Comparison of ENCODE assay signal across 11 cellular contexts in genomic region chr4:10747186-10747585, GRCh38.
DNase-seq lines count a peak whose midpoint lies in the region; ATAC-seq and TF ChIP-seq lines count a peak whose summit lies in the region.
"Had no signal": no experiment of that assay in that cellular context is flagged by ENCODE, and none has a peak within 500 bp of the region (broad histone marks: within the 10 kb centered on the region; RNA-seq: fewer than 3 reads in every experiment).

No MANE protein-coding gene starts in this region.

- TF ChIP-seq CTCF in GM12865 (IDR thresholded peaks at IDR 0.05; ENCODE audit: insufficient read depth, low read depth, low read length, missing control alignments): no peak

- no peaks in the 10 kb centered on the region for H3K9me3 Mint-ChIP-seq in activated CD8-positive, alpha-beta T cell treated with anti-CD3 and anti-CD28 coated beads, Interleukin-2, amount 10 ng/mL, durations not matched to agents 7 days and 5 days (ENCODE audit: insufficient read depth)

- no peak overlapping the region; the same call in 1 of the 2 replicates for H3K4me3 ChIP-seq in GM12865 (ENCODE audit: low read depth, low read length)

- H3K4me1 Mint-ChIP-seq in activated CD8-positive, alpha-beta T cell treated with anti-CD3 and anti-CD28 coated beads, Interleukin-2, amount 10 ng/mL, durations not matched to agents 7 days and 5 days (ENCODE audit: low read depth): no peaks in the 10 kb centered on the region

- H3K36me3 Mint-ChIP-seq in activated CD8-positive, alpha-beta T cell treated with anti-CD3 and anti-CD28 coated beads, Interleukin-2, amount 10 ng/mL, durations not matched to agents 7 days and 5 days (ENCODE audit: low read depth): no peaks in the 10 kb centered on the region

- no peak overlapping the region for H3K4me3 Mint-ChIP-seq in activated CD8-positive, alpha-beta T cell treated with anti-CD3 and anti-CD28 coated beads, Interleukin-2, amount 10 ng/mL, durations not matched to agents 7 days and 5 days
- H3K4me3 Mint-ChIP-seq: T-helper 1 cell treated with Interleukin-12 subunit alpha and Interleukin-12 subunit beta and Interleukin-4 antibody, amounts not matched to agents 30 μg/mL and 1 μg/mL, for 36 hours had no signal

- H3K27me3 Mint-ChIP-seq in activated CD8-positive, alpha-beta T cell treated with anti-CD3 and anti-CD28 coated beads, Interleukin-2, amount 10 ng/mL, durations not matched to agents 7 days and 5 days (ENCODE audit: low read depth): no peaks in the 10 kb centered on the region

- POLR2A ChIA-PET in activated CD8-positive, alpha-beta T cell treated with anti-CD3 and anti-CD28 coated beads, Interleukin-2, amount 10 ng/mL, durations not matched to agents 7 days and 5 days (lab: Charles Lee): interaction anchor here (1.4 kb wide), 1 partner anchor 9 kb away, joined by 4 read pairs; no protein-coding TSS in a partner anchor

- DNase-seq in GM12865 (ENCODE audit: low read depth): peak; percentile 82
- no peak for DNase-seq in SIG-M5 (lab: John Stamatoyannopoulos, UW)
- DNase-seq in NCI-H446 (lab: John Stamatoyannopoulos, UW): no peak
- no peak for DNase-seq in activated CD8-positive, alpha-beta T cell treated with anti-CD3 and anti-CD28 coated beads, Interleukin-2, amount 10 ng/mL, durations not matched to agents 7 days and 5 days
- DNase-seq in glomerular visceral epithelial cell (ENCODE audit: extremely low spot score): no peak
- DNase-seq: NCI-H1694 treated with DMSO at 0.1 percent for 48 hours; stimulated activated CD4-positive, alpha-beta T cell treated with anti-CD3 and anti-CD28 coated beads, Interleukin-4, amount 100 ng/mL, for 1 hour had no signal

- CTCF ChIA-PET in activated CD8-positive, alpha-beta T cell treated with anti-CD3 and anti-CD28 coated beads, Interleukin-2, amount 10 ng/mL, durations not matched to agents 7 days and 5 days (lab: Charles Lee): no interaction called here

- ATAC-seq in GM19395 (IDR thresholded peaks at IDR 0.05; ENCODE audit: unreplicated experiment) (peak; percentile 37), HG02852 (IDR thresholded peaks at IDR 0.05; ENCODE audit: unreplicated experiment) (peak; percentile 56), HG03575 (IDR thresholded peaks at IDR 0.05; ENCODE audit: extremely low read depth, insufficient number of reproducible peaks, low FRiP score, unreplicated experiment) (peak; percentile 26)
- ATAC-seq in activated CD8-positive, alpha-beta T cell treated with anti-CD3 and anti-CD28 coated beads, Interleukin-2, amount 10 ng/mL, durations not matched to agents 7 days and 5 days: no peak

- H3K27ac Mint-ChIP-seq in activated CD8-positive, alpha-beta T cell treated with anti-CD3 and anti-CD28 coated beads, Interleukin-2, amount 10 ng/mL, durations not matched to agents 7 days and 5 days: no peak overlapping the region
- H3K27ac Mint-ChIP-seq: T-helper 1 cell treated with Interleukin-12 subunit alpha and Interleukin-12 subunit beta and Interleukin-4 antibody, amounts not matched to agents 30 μg/mL and 1 μg/mL, for 36 hours had no signal
